ENCODE assay signal across 19 cellular contexts in genomic region chr1:218467101-218467728, GRCh38.
DNase-seq lines count a peak whose midpoint lies in the region; ATAC-seq, FAIRE-seq and TF ChIP-seq lines count a peak whose summit lies in the region.
"Had no signal": no experiment of that assay in that cellular context is flagged by ENCODE, and none has a peak within 500 bp of the region (broad histone marks: within the 10 kb centered on the region; RNA-seq: fewer than 3 reads in every experiment).

No MANE protein-coding gene starts in this region.

- in situ Hi-C loops in HAP-1 (cut with MboI; ENCODE audit: low sequenced_read_pairs) = no loop called here

- H3K27me3 ChIP-seq in HAP-1 (ENCODE audit: low read depth) = no peaks in the 10 kb centered on the region
- H3K27me3 ChIP-seq: BE2C, neutrophil had no signal

- H3K9me3 Mint-ChIP-seq in osteocyte (ENCODE audit: unreplicated experiment) = no peaks in the 10 kb centered on the region
- peaks cover 0 to 1% of the 10 kb centered on the region in 2 donors for H3K9me3 Mint-ChIP-seq in activated T-cell treated with anti-CD3 and anti-CD28 coated beads, Interleukin-2, amount 50 U/mL, for 72 hours
- H3K9me3 Mint-ChIP-seq: activated B cell treated with CpG ODN at 0.5 μM for 24 hours had no signal

- DNase-seq in AG09319 (ENCODE audit: extremely low read depth, low read depth) = peak; percentile 87
- no peak for DNase-seq in HTR-8/SVneo (ENCODE audit: insufficient read length, low spot score)
- no peak for DNase-seq in caudate nucleus (lab: John Stamatoyannopoulos, UW)
- DNase-seq in osteocyte (ENCODE audit: extremely low spot score, unreplicated experiment) = no peak
- DNase-seq in activated T-cell treated with anti-CD3 and anti-CD28 coated beads, Interleukin-2, amount 50 U/mL, for 72 hours = no peak
- no peak for DNase-seq in GM10266 (ENCODE audit: extremely low spot score)
- DNase-seq in HAP-1 (ENCODE audit: low spot score in 2 of 2) = no peak
- no peak for DNase-seq in kidney
- DNase-seq: activated B cell treated with CpG ODN at 0.5 μM for 24 hours; activated naive CD4-positive, alpha-beta T cell treated with Interleukin-2 at 50 U/mL for 16 hours; BE2C; cerebellar nuclear complex; DMS79 treated with DMSO at 0.1 percent for 48 hours; mesendoderm; NCI-H1092 treated with DMSO at 0.1 percent for 48 hours; NCI-H2227 treated with DMSO at 0.1 percent for 48 hours; substantia nigra had no signal

- H3K9me3 ChIP-seq in HAP-1 (no peaks in the 10 kb centered on the region), kidney (ENCODE audit: control insufficient read depth in 1 of 2, low read length in 2 of 2) (no peaks in the 10 kb centered on the region)
- H3K9me3 ChIP-seq: BE2C, neutrophil had no signal

- no peak for TF ChIP-seq CTCF in AG09319 (IDR thresholded peaks at IDR 0.05; ENCODE audit: low read depth, low read length)
- TF ChIP-seq CTCF in osteocyte (IDR thresholded peaks at IDR 0.05) = no peak
- no peak for TF ChIP-seq CTCF in GM10266 (IDR thresholded peaks at IDR 0.05; ENCODE audit: control insufficient read depth, insufficient read depth, low read depth, missing control alignments)
- TF ChIP-seq CTCF in kidney (IDR thresholded peaks at IDR 0.05; ENCODE audit: borderline replicate concordance, extremely low read depth, insufficient read depth) = no peak

- intact Hi-C loops in kidney (cut with DNase I) = no loop called here

- H3K4me3 Mint-ChIP-seq in osteocyte (ENCODE audit: unreplicated experiment) = no peak overlapping the region
- no peak overlapping the region for H3K4me3 Mint-ChIP-seq in activated T-cell treated with anti-CD3 and anti-CD28 coated beads, Interleukin-2, amount 50 U/mL, for 72 hours
- H3K4me3 Mint-ChIP-seq: activated B cell treated with CpG ODN at 0.5 μM for 24 hours had no signal

- FAIRE-seq in HTR-8/SVneo (lab: Jason Lieb, UNC) (peak; percentile 59), kidney (lab: Jason Lieb, UNC) (no peak)

- no peaks in the 10 kb centered on the region for H3K36me3 Mint-ChIP-seq in osteocyte (ENCODE audit: unreplicated experiment)
- no peaks in the 10 kb centered on the region for H3K36me3 Mint-ChIP-seq in activated T-cell treated with anti-CD3 and anti-CD28 coated beads, Interleukin-2, amount 50 U/mL, for 72 hours (ENCODE audit: insufficient read depth in 2 of 2)

- H3K27ac Mint-ChIP-seq in osteocyte (ENCODE audit: unreplicated experiment) = peak overlapping the region; percentile 27
- no peak overlapping the region for H3K27ac Mint-ChIP-seq in activated T-cell treated with anti-CD3 and anti-CD28 coated beads, Interleukin-2, amount 50 U/mL, for 72 hours
- H3K27ac Mint-ChIP-seq: activated B cell treated with CpG ODN at 0.5 μM for 24 hours had no signal

- H3K4me3 ChIP-seq in HAP-1 (no peak overlapping the region), kidney (ENCODE audit: low read length in 2 of 2) (no peak overlapping the region)

- H3K27ac ChIP-seq in caudate nucleus (ENCODE audit: low read depth, low read length) (peak overlapping the region; percentile 61), kidney (ENCODE audit: low read depth in 2 of 2, low read length in 2 of 2) (no peak overlapping the region)
- H3K27ac ChIP-seq: neutrophil had no signal

- H3K4me1 Mint-ChIP-seq in osteocyte (ENCODE audit: unreplicated experiment) = peaks cover 47% of the 10 kb centered on the region
- H3K4me1 Mint-ChIP-seq in activated T-cell treated with anti-CD3 and anti-CD28 coated beads, Interleukin-2, amount 50 U/mL, for 72 hours (ENCODE audit: low read depth) = no peaks in the 10 kb centered on the region

- no peak for ATAC-seq in activated T-cell treated with anti-CD3 and anti-CD28 coated beads, Interleukin-2, amount 50 U/mL, for 72 hours (replicated peaks in 1 of 2)
- ATAC-seq: esophagus mucosa had no signal

- no peaks in the 10 kb centered on the region for H3K27me3 Mint-ChIP-seq in osteocyte (ENCODE audit: unreplicated experiment)
- H3K27me3 Mint-ChIP-seq in activated T-cell treated with anti-CD3 and anti-CD28 coated beads, Interleukin-2, amount 50 U/mL, for 72 hours (ENCODE audit: low read depth) = peaks cover 11% of the 10 kb centered on the region
- H3K27me3 Mint-ChIP-seq: activated B cell treated with CpG ODN at 0.5 μM for 24 hours had no signal

- no peak overlapping the region for H3K9ac ChIP-seq in kidney (ENCODE audit: low read length in 2 of 2)

- H3K36me3 ChIP-seq in HAP-1 (replicated peaks) = no peaks in the 10 kb centered on the region
- H3K36me3 ChIP-seq in kidney (ENCODE audit: control insufficient read depth in 1 of 2, insufficient read depth in 2 of 2, low read length in 2 of 2) = no peaks in the 10 kb centered on the region
- H3K36me3 ChIP-seq: BE2C, neutrophil had no signal

- H3K4me1 ChIP-seq in HAP-1 (peaks cover 5% of the 10 kb centered on the region), kidney (ENCODE audit: control insufficient read depth in 1 of 2, insufficient read depth in 1 of 2, low read depth in 1 of 2, low read length in 2 of 2) (peaks cover 2 to 6% of the 10 kb centered on the region in 2 donors)
- H3K4me1 ChIP-seq: BE2C had no signal
